ENCODE assay signal across 19 cellular contexts in the genomic region with DNA sequence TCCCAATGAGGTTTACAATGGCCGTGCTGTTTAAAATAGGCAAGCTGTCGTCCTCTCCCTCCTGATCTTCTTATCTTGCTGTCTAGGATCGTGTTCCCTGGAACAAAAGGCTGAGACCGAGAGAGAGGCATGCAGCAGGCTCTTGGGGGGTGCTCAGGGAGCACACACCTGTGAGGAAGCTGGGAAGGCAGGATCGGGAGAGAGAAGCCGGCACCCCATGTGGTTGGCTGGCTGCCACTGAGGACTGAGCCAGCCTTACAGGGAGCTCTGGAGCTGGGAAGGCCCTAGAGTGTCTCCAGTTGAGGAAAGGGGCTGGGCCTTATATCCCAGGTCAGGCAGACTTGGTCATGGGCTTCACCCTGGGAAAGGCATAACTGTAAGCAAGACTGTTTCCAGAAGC.
DNase-seq lines count a peak whose midpoint lies in the region; ATAC-seq and TF ChIP-seq lines count a peak whose summit lies in the region.
"Had no signal": no experiment of that assay in that cellular context is flagged by ENCODE, and none has a peak within 500 bp of the region (broad histone marks: within the 10 kb centered on the region; RNA-seq: fewer than 3 reads in every experiment).

No MANE protein-coding gene starts in this region.

- peak overlapping the region; percentile 77 for H3K27ac Mint-ChIP-seq in endodermal cell
- H3K27ac Mint-ChIP-seq: activated naive CD8-positive, alpha-beta T cell treated with anti-CD3 and anti-CD28 coated beads, Interleukin-2, amount 10 ng/mL, durations not matched to agents 7 days and 5 days had no signal

- TF ChIP-seq CTCF in endodermal cell (conservative IDR thresholded peaks at IDR 0.05), result no peak
- TF ChIP-seq CTCF in psoas muscle (IDR thresholded peaks at IDR 0.05), result no peak
- no peak for TF ChIP-seq CTCF in adrenal gland (IDR thresholded peaks at IDR 0.05)

- H3K36me3 ChIP-seq in endodermal cell (ENCODE audit: control insufficient read depth, insufficient read depth, low read length) (no peaks in the 10 kb centered on the region), psoas muscle (ENCODE audit: insufficient read depth in 1 of 2, low read depth in 1 of 2) (no peaks in the 10 kb centered on the region), adrenal gland (replicated peaks in 1 of 2) (no peaks in the 10 kb centered on the region)
- H3K36me3 ChIP-seq: brain microvascular endothelial cell, vagina had no signal

- H3K4me1 Mint-ChIP-seq in endodermal cell, result peaks cover 13% of the 10 kb centered on the region

- H3K27me3 Mint-ChIP-seq in endodermal cell (ENCODE audit: insufficient read depth), result peaks cover 3% of the 10 kb centered on the region

- ATAC-seq in psoas muscle (peak; percentile 25 to 63 (median 48)), HG02938 (IDR thresholded peaks at IDR 0.05; ENCODE audit: unreplicated experiment) (no peak), HG03095 (IDR thresholded peaks at IDR 0.05; ENCODE audit: unreplicated experiment) (no peak)
- ATAC-seq: GM12878 had no signal

- H3K27me3 ChIP-seq in endodermal cell (ENCODE audit: control insufficient read depth, insufficient read depth, low read length, poor library complexity, severe bottlenecking), result no peaks in the 10 kb centered on the region
- no peaks in the 10 kb centered on the region for H3K27me3 ChIP-seq in psoas muscle (ENCODE audit: insufficient read depth in 3 of 3, low read length in 2 of 3)
- H3K27me3 ChIP-seq in adrenal gland, result no peaks in the 10 kb centered on the region
- H3K27me3 ChIP-seq: brain microvascular endothelial cell, vagina had no signal

- H3K4me3 ChIP-seq in endodermal cell (ENCODE audit: low read length), result no peak overlapping the region
- H3K4me3 ChIP-seq in psoas muscle, result no peak overlapping the region
- H3K4me3 ChIP-seq in adrenal gland, result no peak overlapping the region
- H3K4me3 ChIP-seq: GM12878, vagina had no signal

- H3K4me1 ChIP-seq in endodermal cell (ENCODE audit: control insufficient read depth, insufficient read depth, low read length) (peaks cover 13% of the 10 kb centered on the region), psoas muscle (no peaks in the 10 kb centered on the region), adrenal gland (replicated peaks in 1 of 2) (no peaks in the 10 kb centered on the region)
- H3K4me1 ChIP-seq: vagina had no signal

- TF ChIP-seq POLR2A in adrenal gland (IDR thresholded peaks at IDR 0.05), result no peak

- DNase-seq in HT1080 (ENCODE audit: low read depth) (peak; percentile 17), NCI-H2107 (lab: John Stamatoyannopoulos, UW) (peak; percentile 45), endodermal cell (peak; percentile 71), psoas muscle (no peak), adrenal gland (no peak)
- DNase-seq: activated naive CD8-positive, alpha-beta T cell treated with anti-CD3 and anti-CD28 coated beads, Interleukin-2, amount 10 ng/mL, durations not matched to agents 7 days and 5 days; brain microvascular endothelial cell; Calu3; dermis blood vessel endothelial cell; foreskin melanocyte; GF-D8; NCI-H1092; NCI-H510A; occipital lobe had no signal

- no peak overlapping the region for H3K9ac ChIP-seq in endodermal cell (ENCODE audit: extremely low read depth, low read length, poor library complexity, severe bottlenecking)

- no peaks in the 10 kb centered on the region for H3K36me3 Mint-ChIP-seq in endodermal cell (ENCODE audit: low read depth)
- H3K36me3 Mint-ChIP-seq: activated naive CD8-positive, alpha-beta T cell treated with anti-CD3 and anti-CD28 coated beads, Interleukin-2, amount 10 ng/mL, durations not matched to agents 7 days and 5 days had no signal

- no peak overlapping the region for H3K4me3 Mint-ChIP-seq in endodermal cell
- H3K4me3 Mint-ChIP-seq: activated naive CD8-positive, alpha-beta T cell treated with anti-CD3 and anti-CD28 coated beads, Interleukin-2, amount 10 ng/mL, durations not matched to agents 7 days and 5 days had no signal

- 44 to 88% methylated on average over 1 to 6 of the region's 6 CpGs for WGBS in endodermal cell (ENCODE audit: insufficient coverage in 1 of 2, insufficient read length in 1 of 2), 2 experiments
- 28 to 56% (median 35%) methylated on average over 6 of the region's 6 CpGs for whole genome bisulfite sequencing in psoas muscle, 3 donors
- WGBS in adrenal gland, 4 donors, result 68 to 87% (median 70%) methylated on average over 6 of the region's 6 CpGs

- H3K9me3 ChIP-seq in endodermal cell (ENCODE audit: control insufficient read depth, low read length), result peaks cover 9% of the 10 kb centered on the region
- no peaks in the 10 kb centered on the region for H3K9me3 ChIP-seq in psoas muscle
- H3K9me3 ChIP-seq in adrenal gland (replicated peaks in 1 of 3), result no peaks in the 10 kb centered on the region
- H3K9me3 ChIP-seq: vagina had no signal

- intact Hi-C loops in psoas muscle (cut with DNase I) (no loop called here), adrenal gland (cut with DNase I) (no loop called here)

- H3K9me3 Mint-ChIP-seq in endodermal cell, result peaks cover 9% of the 10 kb centered on the region

- H3K27ac ChIP-seq in endodermal cell (ENCODE audit: low read depth, low read length) (no peak overlapping the region), psoas muscle (no peak overlapping the region), adrenal gland (no peak overlapping the region)
- H3K27ac ChIP-seq: brain microvascular endothelial cell, epithelial cell of prostate, vagina had no signal

Comparison
In these comparisons a context has a peak if more than half of its experiments do, and no peak if none do; other contexts are left out.
1. DNase-seq: peak in HT1080 (single experiment), NCI-H2107 (single experiment) and endodermal cell (single experiment); none in psoas muscle (0 of 2) and adrenal gland (0 of 7).
2. ATAC-seq: peak in psoas muscle (4 of 4); none in HG02938 (single experiment) and HG03095 (single experiment).